Comparison of ENCODE assay signal across 19 cellular contexts in the genomic region with DNA sequence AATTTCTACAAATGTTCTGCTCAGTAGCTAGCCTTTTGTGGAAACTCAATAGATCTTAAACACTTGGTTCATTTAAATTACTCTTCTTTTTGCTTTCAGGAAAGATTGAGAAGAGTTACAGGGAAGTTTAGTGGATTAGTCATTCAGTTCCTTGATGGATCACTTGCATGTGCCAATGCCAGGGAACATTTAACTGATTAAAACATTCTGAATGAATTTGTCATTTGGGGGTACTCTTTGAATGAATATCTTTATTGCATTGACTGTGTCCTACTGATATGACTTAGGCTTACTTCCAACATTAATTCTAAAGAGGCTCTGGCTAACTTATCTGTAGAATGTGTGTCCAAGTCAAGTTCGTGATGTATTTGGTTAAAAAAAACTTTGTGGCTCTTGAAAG.
A peak's percentile ranks its signal among the peaks of the same experiment; 100 is the strongest.
DNase-seq lines count a peak whose midpoint lies in the region; ATAC-seq lines count a peak whose summit lies in the region.
"Had no signal": no experiment of that assay in that cellular context is flagged by ENCODE, and none has a peak within 500 bp of the region (broad histone marks: within the 10 kb centered on the region; RNA-seq: fewer than 3 reads in every experiment).

No MANE protein-coding gene starts in this region.

- H3K36me3 Mint-ChIP-seq in T-helper 17 cell (ENCODE audit: low read depth) (peaks cover 2% of the 10 kb centered on the region), immature natural killer cell (no peaks in the 10 kb centered on the region)

- H3K4me1 Mint-ChIP-seq in T-helper 17 cell (peaks cover 21% of the 10 kb centered on the region), immature natural killer cell (no peaks in the 10 kb centered on the region)

- H3K4me3 Mint-ChIP-seq in T-helper 17 cell (no peak overlapping the region), immature natural killer cell (no peak overlapping the region)

- H3K27ac Mint-ChIP-seq in T-helper 17 cell (peak overlapping the region; percentile 94), immature natural killer cell (no peak overlapping the region)

- ATAC-seq in T-helper 17 cell: no peak
- no peak for ATAC-seq in HG03135 (IDR thresholded peaks at IDR 0.05; ENCODE audit: unreplicated experiment)
- ATAC-seq: esophagus mucosa, HCT116, mucosa of descending colon, sciatic nerve had no signal

- peaks cover 0 to 4% (median 0%) of the 10 kb centered on the region in 6 donors for H3K9me3 Mint-ChIP-seq in immature natural killer cell

- H3K27me3 Mint-ChIP-seq in T-helper 17 cell: no peaks in the 10 kb centered on the region
- peaks cover 0 to 6% (median 0%) of the 10 kb centered on the region in 3 donors for H3K27me3 Mint-ChIP-seq in immature natural killer cell (ENCODE audit: low read depth in 3 of 3)

- DNase-seq in A172 (ENCODE audit: low spot score): peak; percentile 15
- peak; percentile 23 for DNase-seq in EL
- DNase-seq in T-helper 17 cell: no peak
- DNase-seq in fibroblast of peridontal ligament (ENCODE audit: extremely low read depth): peak; percentile 6
- DNase-seq in immature natural killer cell: no peak
- no peak for DNase-seq in SKM-1 (lab: John Stamatoyannopoulos, UW; ENCODE audit: unreplicated experiment)
- DNase-seq in activated gamma-delta T cell treated with Interleukin-2 at 50 U/mL for 16 hours: no peak
- DNase-seq: activated CD4-positive, alpha-beta T cell treated with anti-CD3 and anti-CD28 coated beads, Interleukin-2, amount 50 U/mL, for 4 hours; brain microvascular endothelial cell; dermis blood vessel endothelial cell; DMS153; IMR-90; mucosa of descending colon; NCI-H1105; nucleus accumbens had no signal

- no peaks in the 10 kb centered on the region for H3K9me3 ChIP-seq in T-helper 17 cell (ENCODE audit: control insufficient read depth, low read length, poor library complexity, severe bottlenecking)
- H3K9me3 ChIP-seq: mucosa of descending colon had no signal

Comparison
In these comparisons a context has a peak if more than half of its experiments do, and no peak if none do; other contexts are left out.
1. DNase-seq: peak in A172 (single experiment), EL (single experiment) and fibroblast of peridontal ligament (single experiment); none in T-helper 17 cell (0 of 3), immature natural killer cell (0 of 3), SKM-1 (single experiment) and activated gamma-delta T cell treated with Interleukin-2 at 50 U/mL for 16 hours (single experiment).